ENCODE assay signal across 8 cellular contexts in the genomic region with DNA sequence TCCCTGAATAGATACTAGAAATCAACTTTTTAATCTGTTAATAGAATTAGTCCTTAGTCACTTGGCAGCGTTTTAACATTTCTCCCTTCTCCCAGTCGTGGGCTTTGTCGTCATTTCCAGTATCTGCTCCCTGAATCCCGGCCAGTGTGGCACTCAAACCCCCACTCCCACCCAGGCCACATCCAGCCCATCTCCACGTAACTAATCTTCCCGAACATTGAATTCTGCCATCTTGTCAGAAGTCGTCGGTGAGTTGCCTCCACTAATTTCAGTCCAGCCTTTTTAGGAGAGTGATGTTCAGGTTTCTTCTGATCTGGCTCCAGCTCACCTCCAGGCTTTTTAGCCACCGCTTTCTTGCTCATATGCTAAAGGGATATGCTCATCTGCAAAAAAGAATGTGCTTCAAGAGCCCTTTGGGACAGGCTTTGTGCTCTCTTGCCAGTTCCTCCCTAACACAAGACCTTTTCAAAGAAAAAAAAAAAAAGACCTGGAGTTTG. TPM values are rescaled to one million over a fixed set of nuclear protein-coding genes. Genes with fewer than 3 reads are reported as not detected.
DNase-seq lines count a peak whose midpoint lies in the region; ATAC-seq lines count a peak whose summit lies in the region.

No MANE protein-coding gene starts in this region.

- POLR2A ChIA-PET in activated CD4-positive, alpha-beta memory T cell treated with anti-CD3 and anti-CD28 coated beads, Interleukin-2, amount 10 ng/mL, durations not matched to agents 7 days and 5 days (lab: Charles Lee), result interaction anchor here (0.7 to 2.7 kb wide), 7 partner anchors 9 to 1581 kb away, joined by 3 to 21 read pairs (median 9); a partner anchor contains a TSS

- no peaks in the 10 kb centered on the region for H3K27me3 Mint-ChIP-seq in activated naive CD4-positive, alpha-beta T cell treated with anti-CD3 and anti-CD28 coated beads, Interleukin-2, amount 50 U/mL, for 24 hours
- no peaks in the 10 kb centered on the region for H3K27me3 Mint-ChIP-seq in activated CD4-positive, alpha-beta memory T cell treated with anti-CD3 and anti-CD28 coated beads, Interleukin-2, amount 10 ng/mL, durations not matched to agents 7 days and 5 days

- CTCF ChIA-PET in activated CD4-positive, alpha-beta memory T cell treated with anti-CD3 and anti-CD28 coated beads, Interleukin-2, amount 10 ng/mL, durations not matched to agents 7 days and 5 days (lab: Charles Lee), result interaction anchor here (4.1 kb wide), 1 partner anchor 51 kb away, joined by 56 read pairs; a partner anchor contains a TSS

- H3K27ac Mint-ChIP-seq in activated naive CD4-positive, alpha-beta T cell treated with anti-CD3 and anti-CD28 coated beads, Interleukin-2, amount 50 U/mL, for 24 hours, result peak overlapping the region; percentile 82
- H3K27ac Mint-ChIP-seq in activated CD4-positive, alpha-beta memory T cell treated with anti-CD3 and anti-CD28 coated beads, Interleukin-2, amount 10 ng/mL, durations not matched to agents 7 days and 5 days, result peak overlapping the region; percentile 80

- no peak for DNase-seq in activated naive CD4-positive, alpha-beta T cell (lab: John Stamatoyannopoulos, UW)
- no peak for DNase-seq in activated CD4-positive, alpha-beta memory T cell treated with anti-CD3 and anti-CD28 coated beads, Interleukin-2, amount 10 ng/mL, durations not matched to agents 7 days and 5 days
- peak; percentile 25 for DNase-seq in glomerular visceral epithelial cell (ENCODE audit: extremely low spot score)
- no peak for DNase-seq in skeletal muscle cell (ENCODE audit: low read depth)
- DNase-seq in NCI-H1048 (lab: John Stamatoyannopoulos, UW), result no peak
- DNase-seq in activated CD4-positive, alpha-beta T cell treated with anti-CD3 and anti-CD28 coated beads, Interleukin-2, amount 50 U/mL, for 1 hour, result no peak

- ATAC-seq in HG02970 (IDR thresholded peaks at IDR 0.05; ENCODE audit: low FRiP score, unreplicated experiment), result no peak

- peak overlapping the region; percentile 95 for H3K4me3 Mint-ChIP-seq in activated naive CD4-positive, alpha-beta T cell treated with anti-CD3 and anti-CD28 coated beads, Interleukin-2, amount 50 U/mL, for 24 hours
- H3K4me3 Mint-ChIP-seq in activated CD4-positive, alpha-beta memory T cell treated with anti-CD3 and anti-CD28 coated beads, Interleukin-2, amount 10 ng/mL, durations not matched to agents 7 days and 5 days, result peak overlapping the region; percentile 84

- no peaks in the 10 kb centered on the region for H3K9me3 Mint-ChIP-seq in activated naive CD4-positive, alpha-beta T cell treated with anti-CD3 and anti-CD28 coated beads, Interleukin-2, amount 50 U/mL, for 24 hours
- H3K9me3 Mint-ChIP-seq in activated CD4-positive, alpha-beta memory T cell treated with anti-CD3 and anti-CD28 coated beads, Interleukin-2, amount 10 ng/mL, durations not matched to agents 7 days and 5 days, result no peaks in the 10 kb centered on the region

- H3K4me3 ChIP-seq in skeletal muscle cell (ENCODE audit: low read depth, low read length), result peak overlapping the region; percentile 73

- H3K36me3 Mint-ChIP-seq in activated naive CD4-positive, alpha-beta T cell treated with anti-CD3 and anti-CD28 coated beads, Interleukin-2, amount 50 U/mL, for 24 hours, result peaks cover 13% of the 10 kb centered on the region
- peaks cover 36% of the 10 kb centered on the region for H3K36me3 Mint-ChIP-seq in activated CD4-positive, alpha-beta memory T cell treated with anti-CD3 and anti-CD28 coated beads, Interleukin-2, amount 10 ng/mL, durations not matched to agents 7 days and 5 days (ENCODE audit: low read depth)

- H3K4me1 Mint-ChIP-seq in activated naive CD4-positive, alpha-beta T cell treated with anti-CD3 and anti-CD28 coated beads, Interleukin-2, amount 50 U/mL, for 24 hours, result peaks cover 51% of the 10 kb centered on the region
- peaks cover 52% of the 10 kb centered on the region for H3K4me1 Mint-ChIP-seq in activated CD4-positive, alpha-beta memory T cell treated with anti-CD3 and anti-CD28 coated beads, Interleukin-2, amount 10 ng/mL, durations not matched to agents 7 days and 5 days

RNA-seq across cellular contexts. Expression of a gene that starts 1.3 kb away (rescaled TPM):
- total RNA-seq in activated CD4-positive, alpha-beta memory T cell treated with anti-CD3 and anti-CD28 coated beads, Interleukin-2, amount 10 ng/mL, durations not matched to agents 7 days and 5 days, result 10 to 100 TPM; 68.2 to 70.1 TPM

RNA-seq across cellular contexts. Expression of a gene that starts 51.0 kb away (rescaled TPM):
- total RNA-seq in activated CD4-positive, alpha-beta memory T cell treated with anti-CD3 and anti-CD28 coated beads, Interleukin-2, amount 10 ng/mL, durations not matched to agents 7 days and 5 days, result 10 to 100 TPM; 11.8 to 12.0 TPM
